ENCODE assay signal across 8 cellular contexts in the genomic region with DNA sequence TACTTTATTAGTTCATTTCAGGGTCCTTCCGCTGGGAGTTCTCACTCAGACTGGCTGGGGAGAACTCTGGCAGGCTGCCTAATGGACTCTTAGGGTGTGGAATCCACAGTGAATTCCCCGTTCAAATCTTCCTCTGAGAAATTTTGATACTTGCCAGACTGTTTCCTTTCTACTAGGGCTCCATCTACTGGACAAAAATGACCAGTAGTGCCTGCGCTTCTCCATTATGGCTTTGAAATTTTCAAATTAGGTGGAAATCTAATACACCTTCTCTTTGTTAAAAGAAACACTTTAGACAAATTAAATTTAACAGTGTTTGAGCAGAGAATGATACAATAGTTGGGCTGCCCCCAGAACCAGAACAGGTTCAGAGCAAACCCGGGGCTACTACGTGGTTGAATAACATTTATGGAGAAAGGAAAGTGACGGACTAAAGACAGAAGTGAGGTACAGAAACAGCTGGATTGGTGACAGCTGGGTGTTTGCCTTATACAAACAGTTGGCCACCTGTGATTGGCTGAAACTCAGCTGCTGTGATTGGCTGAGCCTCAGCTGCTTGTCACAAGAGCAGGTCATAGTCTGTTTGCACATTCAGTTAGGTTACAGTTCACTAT. TPM values are rescaled to one million over a fixed set of nuclear protein-coding genes. Genes with fewer than 3 reads are reported as not detected.
A peak's percentile ranks its signal among the peaks of the same experiment; 100 is the strongest.
DNase-seq lines count a peak whose midpoint lies in the region; ATAC-seq lines count a peak whose summit lies in the region.

No MANE protein-coding gene starts in this region.

- DNase-seq in COLO829 (ENCODE audit: low spot score): peak; percentile 82
- peak; percentile 85 for DNase-seq in M059J (ENCODE audit: low read depth)
- peak; percentile 90 for DNase-seq in RPMI7951 (ENCODE audit: low read depth)
- peak; percentile 31 for DNase-seq in central memory CD4-positive, alpha-beta T cell
- DNase-seq in islet precursor cell: peak; percentile 88
- DNase-seq in stimulated activated CD4-positive, alpha-beta T cell treated with anti-CD3 and anti-CD28 coated beads, Interleukin-4, amount 100 ng/mL, for 24 hours: peak; percentile 26

- ATAC-seq in GM19438 (IDR thresholded peaks at IDR 0.05; ENCODE audit: low read depth, unreplicated experiment) (peak; percentile 38), HG03095 (IDR thresholded peaks at IDR 0.05; ENCODE audit: unreplicated experiment) (no peak)

RNA-seq across cellular contexts. Expression of gene FDX1, which starts 52.9 kb away (rescaled TPM):
- 17.1 and 21.2 TPM in 2 replicates for total RNA-seq in M059J (2014; rRNA removed; shearing (Covaris generic))
- 9.3 and 12.9 TPM in 2 replicates for total RNA-seq in RPMI7951 (2014; rRNA removed; shearing (Covaris generic))

Comparison
In these comparisons a context has a peak if more than half of its experiments do, and no peak if none do; other contexts are left out.
1. DNase-seq: peak in every context shown above with its lines; median percentile 90 in RPMI7951; 88 in islet precursor cell; 85 in M059J; 82 in COLO829; 31 in central memory CD4-positive, alpha-beta T cell; 26 in stimulated activated CD4-positive, alpha-beta T cell treated with anti-CD3 and anti-CD28 coated beads, Interleukin-4, amount 100 ng/mL, for 24 hours.